Comparison of ENCODE assay signal across 8 cellular contexts in the genomic region with DNA sequence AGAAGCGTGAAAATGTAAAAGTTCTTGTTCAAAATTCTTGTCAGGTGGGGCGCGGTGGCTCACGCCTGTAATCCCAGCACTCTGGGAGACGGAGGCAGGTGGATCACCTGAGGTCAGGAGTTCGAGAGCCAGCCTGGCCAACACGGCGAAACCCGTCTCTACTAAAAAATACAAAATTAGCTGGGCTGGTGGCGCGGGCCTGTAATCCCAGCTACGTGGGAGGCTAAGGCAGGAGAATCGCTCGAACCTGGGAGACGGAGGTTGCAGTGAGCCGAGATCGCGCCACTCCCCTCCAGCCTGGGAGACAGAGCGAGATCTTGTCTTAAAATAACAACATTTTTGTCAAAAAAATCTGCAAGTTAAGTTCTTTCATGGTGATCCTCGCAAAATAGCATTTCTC. TPM values are rescaled to one million over a fixed set of nuclear protein-coding genes. Genes with fewer than 3 reads are reported as not detected.
A peak's percentile ranks its signal among the peaks of the same experiment; 100 is the strongest.
DNase-seq lines count a peak whose midpoint lies in the region; TF ChIP-seq lines count a peak whose summit lies in the region.
"Not testable (repeated sequence)": the region's sequence is repeated elsewhere in the genome, so short reads cannot be mapped to it uniquely, and the experiment has no call there.

No MANE protein-coding gene starts in this region.

- H2AFZ ChIP-seq in hepatocyte, result peak overlapping the region; percentile 93

- H3K4me3 ChIP-seq in Caco-2 (ENCODE audit: low read depth, low read length), result peak overlapping the region; percentile 99
- H3K4me3 ChIP-seq in SJCRH30, result peak overlapping the region; percentile 96
- H3K4me3 ChIP-seq in duodenal mucosa (ENCODE audit: low read depth in 1 of 2, low read length in 2 of 2), result peak overlapping the region; percentile 52 to 68
- H3K4me3 ChIP-seq in hepatocyte, result peak overlapping the region; percentile 95
- peak overlapping the region in 1 of 2 donors; percentile 69 for H3K4me3 ChIP-seq in muscle layer of colon (ENCODE audit: low read depth in 1 of 2, low read length in 2 of 2)

- peaks cover 34% of the 10 kb centered on the region for H3K4me1 ChIP-seq in Caco-2
- H3K4me1 ChIP-seq in SJCRH30, result peaks cover 15% of the 10 kb centered on the region; the same call in 1 of the 2 replicates
- H3K4me1 ChIP-seq in duodenal mucosa (ENCODE audit: control insufficient read depth in 1 of 2, insufficient read depth in 2 of 2, low read length in 2 of 2), result not testable (repeated sequence)
- H3K4me1 ChIP-seq in hepatocyte (ENCODE audit: insufficient read depth), result peaks cover 20% of the 10 kb centered on the region
- peaks cover 44% of the 10 kb centered on the region for H3K4me1 ChIP-seq in muscle layer of colon (ENCODE audit: insufficient read depth, low read length)

- H3K4me3 Mint-ChIP-seq in Caco-2 (ENCODE audit: unreplicated experiment) (peak overlapping the region; percentile 79), type B pancreatic cell (peak overlapping the region; percentile 81)
- H3K4me3 Mint-ChIP-seq in activated naive CD4-positive, alpha-beta T cell treated with anti-CD3 and anti-CD28 coated beads, Interleukin-2, amount 50 U/mL, for 24 hours, result peak overlapping the region; percentile 71

- POLR2A ChIA-PET in Caco-2 (lab: Charles Lee), result interaction anchor here (0.7 to 2.5 kb wide), 4 partner anchors 10 to 117 kb away, joined by 3 to 27 read pairs (median 12); partner anchors contain the start of genes MRPL57 and SKA3

- peak overlapping the region; percentile 94 for H3K4me2 ChIP-seq in hepatocyte

- not testable (repeated sequence) for H3K27me3 Mint-ChIP-seq in Caco-2 (ENCODE audit: insufficient read depth, unreplicated experiment); type B pancreatic cell
- peaks cover 26% of the 10 kb centered on the region for H3K27me3 Mint-ChIP-seq in activated naive CD4-positive, alpha-beta T cell treated with anti-CD3 and anti-CD28 coated beads, Interleukin-2, amount 50 U/mL, for 24 hours

- WGBS in hepatocyte (ENCODE audit: low lambda C conversion rate, missing lambda C conversion rate), result 94% methylated on average over 20 of the region's 20 CpGs

- peak overlapping the region in 1 of 2 donors; percentile 49 for H3K9ac ChIP-seq in duodenal mucosa (ENCODE audit: low read depth in 1 of 2, low read length in 2 of 2)
- peak overlapping the region; percentile 51 for H3K9ac ChIP-seq in muscle layer of colon (ENCODE audit: low read length)

- H3K36me3 Mint-ChIP-seq in Caco-2 (ENCODE audit: insufficient read depth, unreplicated experiment), result peaks cover 62% of the 10 kb centered on the region
- H3K36me3 Mint-ChIP-seq in activated naive CD4-positive, alpha-beta T cell treated with anti-CD3 and anti-CD28 coated beads, Interleukin-2, amount 50 U/mL, for 24 hours; type B pancreatic cell: not testable (repeated sequence)

- peaks cover 51% of the 10 kb centered on the region for H4K20me1 ChIP-seq in hepatocyte (ENCODE audit: insufficient read depth, poor library complexity, severe bottlenecking)

- H3K9me2 ChIP-seq in hepatocyte (replicated peaks; ENCODE audit: insufficient read depth), result not testable (repeated sequence)

- peak overlapping the region; percentile 86 for H3K27ac Mint-ChIP-seq in Caco-2 (ENCODE audit: unreplicated experiment)
- H3K27ac Mint-ChIP-seq in activated naive CD4-positive, alpha-beta T cell treated with anti-CD3 and anti-CD28 coated beads, Interleukin-2, amount 50 U/mL, for 24 hours, result not testable (repeated sequence)
- peak overlapping the region; percentile 41 for H3K27ac Mint-ChIP-seq in type B pancreatic cell

- BruUV-seq in Caco-2 (replicated peaks; lab: Mats Ljungman, UMichigan), result not testable (repeated sequence)

- H3K9me3 ChIP-seq in Caco-2; SJCRH30 (replicated peaks); duodenal mucosa (ENCODE audit: control insufficient read depth in 1 of 2, low read length in 2 of 2); hepatocyte (ENCODE audit: low read depth); muscle layer of colon (ENCODE audit: low read length): not testable (repeated sequence)

- not testable (repeated sequence) for H3K9me3 Mint-ChIP-seq in Caco-2 (ENCODE audit: unreplicated experiment); activated naive CD4-positive, alpha-beta T cell treated with anti-CD3 and anti-CD28 coated beads, Interleukin-2, amount 50 U/mL, for 24 hours; type B pancreatic cell

- peaks cover 24% of the 10 kb centered on the region for H3K4me1 Mint-ChIP-seq in Caco-2 (ENCODE audit: low read depth, unreplicated experiment)
- not testable (repeated sequence) for H3K4me1 Mint-ChIP-seq in activated naive CD4-positive, alpha-beta T cell treated with anti-CD3 and anti-CD28 coated beads, Interleukin-2, amount 50 U/mL, for 24 hours
- peaks cover 25% of the 10 kb centered on the region for H3K4me1 Mint-ChIP-seq in type B pancreatic cell (ENCODE audit: unreplicated experiment)

- CTCF ChIA-PET in Caco-2 (lab: Charles Lee), result not testable (repeated sequence)

- DNase-seq in Caco-2; SJCRH30; hepatocyte (ENCODE audit: low spot score); type B pancreatic cell (ENCODE audit: extremely low spot score, unreplicated experiment): not testable (repeated sequence)
- peak; percentile 19 for DNase-seq in retina

- not testable (repeated sequence) for TF ChIP-seq CTCF in Caco-2 (IDR thresholded peaks at IDR 0.05; ENCODE audit: insufficient read depth in 1 of 2, low read depth in 1 of 2, low read length in 1 of 2, severe bottlenecking in 1 of 2, unreplicated experiment in 1 of 2); hepatocyte (IDR thresholded peaks at IDR 0.05; ENCODE audit: poor library complexity); type B pancreatic cell (conservative IDR thresholded peaks at IDR 0.05)

- H3K79me2 ChIP-seq in hepatocyte, result peaks cover 57% of the 10 kb centered on the region

- not testable (repeated sequence) for H3K27me3 ChIP-seq in Caco-2 (replicated peaks; ENCODE audit: control insufficient read depth, insufficient read depth, low read length); SJCRH30; duodenal mucosa (ENCODE audit: control insufficient read depth in 1 of 2, insufficient read depth in 2 of 2, low read length in 2 of 2); hepatocyte; muscle layer of colon (ENCODE audit: control insufficient read depth in 1 of 2, insufficient read depth in 2 of 2, low read length in 2 of 2)

- not testable (repeated sequence) for H3K36me3 ChIP-seq in Caco-2 (ENCODE audit: control insufficient read depth, insufficient read depth, low read length); SJCRH30; duodenal mucosa (ENCODE audit: control insufficient read depth in 1 of 2, insufficient read depth in 2 of 2, low read length in 2 of 2); hepatocyte (replicated peaks; ENCODE audit: insufficient read depth, low read depth); muscle layer of colon (ENCODE audit: insufficient read depth, low read length)

- intact Hi-C loops in Caco-2 (cut with micrococcal nuclease; ENCODE audit: unreplicated experiment), result not testable (repeated sequence)

- H3K27ac ChIP-seq in SJCRH30; duodenal mucosa (ENCODE audit: low read depth, low read length): not testable (repeated sequence)
- H3K27ac ChIP-seq in hepatocyte, result peak overlapping the region; percentile 100
- H3K27ac ChIP-seq in muscle layer of colon (ENCODE audit: low read depth, low read length), result peak overlapping the region; percentile 99

RNA-seq across cellular contexts. Expression of gene LATS2, which starts 1.7 kb away (rescaled TPM):
- total RNA-seq in Caco-2 (2022), result 41.9 and 45.6 TPM in 2 replicates
- total RNA-seq in SJCRH30 (2014; rRNA removed; shearing (Covaris generic)), result 14.9 and 16.9 TPM in 2 replicates
- total RNA-seq in hepatocyte, result 15.5 and 17.1 TPM in 2 replicates
- 5.6 and 6.2 TPM in 2 replicates for polyA plus RNA-seq in hepatocyte
- 14.6 and 17.8 TPM in 2 replicates for total RNA-seq in type B pancreatic cell (ENCODE audit: low replicate concordance)
